8 cellular contexts compared by ENCODE assay signal in genomic region chr1:224623743-224624333, GRCh38. TPM values are rescaled to one million over a fixed set of nuclear protein-coding genes. Genes with fewer than 3 reads are reported as not detected.
DNase-seq lines count a peak whose midpoint lies in the region; ATAC-seq and TF ChIP-seq lines count a peak whose summit lies in the region.

No MANE protein-coding gene starts in this region.

- peak; percentile 73 for ATAC-seq in GM18505 (IDR thresholded peaks at IDR 0.05; ENCODE audit: unreplicated experiment)
- ATAC-seq in HG02798 (IDR thresholded peaks at IDR 0.05; ENCODE audit: poor library complexity, unreplicated experiment): peak; percentile 75
- ATAC-seq in stimulated activated naive CD8-positive, alpha-beta T cell treated with anti-CD3 and anti-CD28 coated beads, Interleukin-15, Interleukin-2, amounts not matched to agents 100 U/mL and 50 U/mL, for 24 hours: peak; percentile 91
- no peak for ATAC-seq in HG02571 (IDR thresholded peaks at IDR 0.05; ENCODE audit: unreplicated experiment)

- no peaks in the 10 kb centered on the region for H3K79me2 ChIP-seq in hepatocyte

- peaks cover 16% of the 10 kb centered on the region for H3K4me1 ChIP-seq in hepatocyte (ENCODE audit: insufficient read depth)

- H3K4me3 ChIP-seq in hepatocyte: no peak overlapping the region

- H3K9me3 ChIP-seq in hepatocyte (ENCODE audit: low read depth): no peaks in the 10 kb centered on the region

- no peak for TF ChIP-seq CTCF in hepatocyte (IDR thresholded peaks at IDR 0.05; ENCODE audit: poor library complexity)

- WGBS in hepatocyte (ENCODE audit: low lambda C conversion rate, missing lambda C conversion rate): 53% methylated on average over 7 of the region's 7 CpGs

- no peak overlapping the region for H3K4me2 ChIP-seq in hepatocyte

- no peaks in the 10 kb centered on the region for H4K20me1 ChIP-seq in hepatocyte (ENCODE audit: insufficient read depth, poor library complexity, severe bottlenecking)

- H3K36me3 ChIP-seq in hepatocyte (replicated peaks; ENCODE audit: insufficient read depth, low read depth): no peaks in the 10 kb centered on the region

- peaks cover 20% of the 10 kb centered on the region for H3K27me3 ChIP-seq in hepatocyte

- TF ChIP-seq POLR2A in GM18505 (IDR thresholded peaks at IDR 0.05; ENCODE audit: borderline replicate concordance, extremely low read depth, insufficient read depth, insufficient read length): no peak

- DNase-seq in NOMO-1 (lab: John Stamatoyannopoulos, UW; ENCODE audit: unreplicated experiment in 2 of 2) (peak; percentile 28 to 73), activated T-cell treated with anti-CD3 and anti-CD28 coated beads for 1 hour (ENCODE audit: low read depth) (peak; percentile 42), hepatocyte (ENCODE audit: low spot score) (peak; percentile 36), NCI-H2171 treated with DMSO at 0.1 percent for 48 hours (lab: John Stamatoyannopoulos, UW) (no peak)
- DNase-seq in stimulated activated naive CD8-positive, alpha-beta T cell treated with anti-CD3 and anti-CD28 coated beads, Interleukin-15, Interleukin-2, amounts not matched to agents 100 U/mL and 50 U/mL, for 24 hours: peak; percentile 71

- H3K27ac ChIP-seq in hepatocyte: no peak overlapping the region

- no peaks in the 10 kb centered on the region for H3K9me2 ChIP-seq in hepatocyte (replicated peaks; ENCODE audit: insufficient read depth)

- no peak overlapping the region for H2AFZ ChIP-seq in hepatocyte

RNA-seq across cellular contexts. Expression of gene CNIH3, which starts 7.7 kb away (rescaled TPM):
- total RNA-seq in hepatocyte: 2.8 and 9.6 TPM in 2 replicates
- 2.1 and 3.5 TPM in 2 replicates for polyA plus RNA-seq in hepatocyte
